ENCODE assay signal across 27 cellular contexts in genomic region chr6:108844632-108845031, GRCh38.
"Had no signal": no experiment of that assay in that cellular context is flagged by ENCODE, and none has a peak within 500 bp of the region (broad histone marks: within the 10 kb centered on the region; RNA-seq: fewer than 3 reads in every experiment).

No MANE protein-coding gene starts in this region.

- FAIRE-seq: bronchial epithelial cell had no signal

- H3K36me3 ChIP-seq: ascending aorta, Peyer's patch, SJSA1 had no signal

- H3K9me3 ChIP-seq: ascending aorta, body of pancreas, Peyer's patch, SJSA1 had no signal

- ATAC-seq: activated naive CD4-positive, alpha-beta T cell treated with anti-CD3 and anti-CD28 coated beads, Interleukin-2, amount 50 U/mL, for 72 hours; activated naive CD8-positive, alpha-beta T cell treated with anti-CD3 and anti-CD28 coated beads, Interleukin-2, amount 50 U/mL, for 24 hours; activated T-cell treated with anti-CD3 and anti-CD28 coated beads, Interleukin-2, amount 50 U/mL, for 4 hours; body of pancreas; WTC11 had no signal

- DNase-seq: activated CD4-positive, alpha-beta memory T cell treated with anti-CD3 and anti-CD28 coated beads for 36 hours; activated CD4-positive, alpha-beta T cell treated with anti-CD3 and anti-CD28 coated beads, Interleukin-2, amount 10 ng/mL, durations not matched to agents 7 days and 5 days; activated CD4-positive, CD25-positive, alpha-beta regulatory T cell treated with anti-CD3 and anti-CD28 coated beads, Interleukin-2, amount 50 U/mL, for 72 hours; activated CD8-positive, alpha-beta memory T cell treated with anti-CD3 and anti-CD28 coated beads for 24 hours; activated effector memory CD4-positive, alpha-beta T cell treated with anti-CD3 and anti-CD28 coated beads, Interleukin-2, amount 50 U/mL, for 16 hours; activated naive CD4-positive, alpha-beta T cell treated with Interleukin-2 at 50 U/mL for 16 hours; activated naive CD8-positive, alpha-beta T cell treated with anti-CD3 and anti-CD28 coated beads, Interleukin-2, amount 50 U/mL, for 24 hours; activated T-cell treated with anti-CD3 and anti-CD28 coated beads, Interleukin-2, amount 50 U/mL, for 4 hours; amniotic stem cell; body of pancreas; central memory CD4-positive, alpha-beta T cell; Karpas-422; NCI-H1048; NCI-H1436 treated with DMSO at 0.1 percent for 48 hours; NCI-H187; NCI-H2081 treated with DMSO at 0.1 percent for 48 hours; NCI-H446 treated with DMSO at 0.1 percent for 48 hours; NCI-H526 treated with DMSO at 0.1 percent for 48 hours; NK-92 treated with Interleukin-12 subunit alpha and Interleukin-12 subunit beta, amount 100 ng/mL, for 24 hours; Peyer's patch; SHP77 had no signal

- H3K4me3 ChIP-seq: ascending aorta, body of pancreas, coronary artery, Peyer's patch, SJSA1 had no signal

- H3K27ac ChIP-seq: ascending aorta, body of pancreas, coronary artery, Peyer's patch, SJSA1 had no signal
